ENCODE assay signal across 34 cellular contexts in the genomic region with DNA sequence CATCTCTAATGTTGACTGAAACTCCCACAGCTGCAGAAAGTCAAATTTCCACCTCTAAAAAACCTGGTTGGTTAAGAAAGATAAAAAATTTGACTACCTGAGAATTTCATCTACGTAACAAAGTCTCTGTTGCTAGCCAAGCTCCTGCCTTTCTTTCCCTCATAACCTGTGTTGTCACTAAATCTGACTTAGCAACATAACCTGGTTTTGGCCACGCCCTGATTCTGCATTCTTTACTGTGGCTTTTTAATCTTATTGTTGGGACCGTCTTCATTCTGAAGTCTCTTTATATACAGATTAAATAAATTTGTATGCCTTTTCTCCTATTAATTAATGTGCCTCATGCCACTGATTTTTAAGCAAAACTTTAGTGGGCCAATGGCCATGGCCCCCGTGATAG. TPM values are rescaled to one million over a fixed set of nuclear protein-coding genes. Genes with fewer than 3 reads are reported as not detected.
DNase-seq lines count a peak whose midpoint lies in the region; ATAC-seq and TF ChIP-seq lines count a peak whose summit lies in the region.
"Had no signal": no experiment of that assay in that cellular context is flagged by ENCODE, and none has a peak within 500 bp of the region (broad histone marks: within the 10 kb centered on the region; RNA-seq: fewer than 3 reads in every experiment).

No MANE protein-coding gene starts in this region.

- H3K27me3 ChIP-seq in GM23338 (ENCODE audit: insufficient read depth) (no peaks in the 10 kb centered on the region), left lung (no peaks in the 10 kb centered on the region)
- H3K27me3 ChIP-seq: cardiac muscle cell, pancreas had no signal

- H3K27ac ChIP-seq in GM23338 (ENCODE audit: low read depth) (0 out of 2 replicates have a peak overlapping the region, but pooled peaks have one; percentile 50), left lung (no peak overlapping the region)
- H3K27ac ChIP-seq: cardiac muscle cell, epithelial cell of prostate, pancreas had no signal

- H3K4me3 ChIP-seq in GM23338 = no peak overlapping the region
- no peak overlapping the region for H3K4me3 ChIP-seq in left lung
- H3K4me3 ChIP-seq: cardiac muscle cell, HAP-1, pancreas had no signal

- no peak for DNase-seq in activated naive CD4-positive, alpha-beta T cell treated with anti-CD3 and anti-CD28 coated beads for 36 hours
- no peak for DNase-seq in activated naive CD4-positive, alpha-beta T cell treated with anti-CD3 and anti-CD28 coated beads, Interleukin-2, amount 50 U/mL, for 16 hours
- DNase-seq in GM23338 (ENCODE audit: low spot score) = peak; percentile 38
- DNase-seq in activated naive CD4-positive, alpha-beta T cell treated with anti-CD3 and anti-CD28 coated beads, Interleukin-2, amount 50 U/mL, for 72 hours (ENCODE audit: low spot score in 2 of 2) = no peak
- no peak for DNase-seq in stimulated activated effector memory CD8-positive, alpha-beta T cell treated with anti-CD3 and anti-CD28 coated beads, Interleukin-12 subunit alpha, Interleukin-12 subunit beta, amount 100 ng/mL, for 72 hours (ENCODE audit: low spot score in 2 of 2)
- no peak for DNase-seq in left lung
- DNase-seq in 8988T = no peak
- DNase-seq: ACHN; activated T-cell treated with anti-CD3 and anti-CD28 coated beads, Interleukin-2, amount 50 U/mL, for 1 hour; effector CD8-positive, alpha-beta T cell; hypothalamus; MV-4-11; NCI-H1436; NCI-H2081 treated with DMSO at 0.1 percent for 48 hours; NCI-H2227 treated with DMSO at 0.1 percent for 48 hours; NCI-H526; pancreas; stimulated activated CD4-positive, alpha-beta T cell treated with anti-CD3 and anti-CD28 coated beads, Interleukin-15, amount 100 ng/mL, for 24 hours had no signal

- no peak; the same call in 2 of the 3 replicates for ATAC-seq in GM23338
- ATAC-seq in activated naive CD4-positive, alpha-beta T cell treated with anti-CD3 and anti-CD28 coated beads, Interleukin-2, amount 50 U/mL, for 72 hours = no peak
- no peak for ATAC-seq in stimulated activated effector memory CD8-positive, alpha-beta T cell treated with anti-CD3 and anti-CD28 coated beads, Interleukin-12 subunit alpha, Interleukin-12 subunit beta, amount 100 ng/mL, for 72 hours
- ATAC-seq in left lung = no peak
- ATAC-seq: activated CD4-positive, CD25-positive, alpha-beta regulatory T cell treated with anti-CD3 and anti-CD28 coated beads, Interleukin-2, amount 50 U/mL, for 24 hours; HepG2; pancreas; Right ventricle myocardium inferior; SK-N-SH treated with all-trans-retinoic acid at 6 μM for 48 hours; stimulated activated memory B cell treated with anti-CD40 and anti-IgM and Interleukin-4, amounts not matched to agents 10 μg/mL and 1 μg/mL and 100 μg/mL, for 72 hours had no signal

- no peaks in the 10 kb centered on the region for H3K79me2 ChIP-seq in GM23338 (replicated peaks; ENCODE audit: insufficient read depth)

- no peaks in the 10 kb centered on the region for H3K36me3 Mint-ChIP-seq in activated naive CD4-positive, alpha-beta T cell treated with anti-CD3 and anti-CD28 coated beads for 36 hours (ENCODE audit: low read depth)
- H3K36me3 Mint-ChIP-seq in GM23338 (ENCODE audit: low read depth) = peaks cover 5% of the 10 kb centered on the region; the same call in 2 of the 3 replicates
- peaks cover 0 to 11% of the 10 kb centered on the region in 2 donors for H3K36me3 Mint-ChIP-seq in activated naive CD4-positive, alpha-beta T cell treated with anti-CD3 and anti-CD28 coated beads, Interleukin-2, amount 50 U/mL, for 72 hours
- H3K36me3 Mint-ChIP-seq in stimulated activated effector memory CD8-positive, alpha-beta T cell treated with anti-CD3 and anti-CD28 coated beads, Interleukin-12 subunit alpha, Interleukin-12 subunit beta, amount 100 ng/mL, for 72 hours = no peaks in the 10 kb centered on the region
- H3K36me3 Mint-ChIP-seq: stimulated activated memory B cell treated with anti-CD40 and anti-IgM and Interleukin-4, amounts not matched to agents 10 μg/mL and 1 μg/mL and 100 μg/mL, for 72 hours had no signal

- peak overlapping the region; percentile 82 for H3K27ac Mint-ChIP-seq in activated naive CD4-positive, alpha-beta T cell treated with anti-CD3 and anti-CD28 coated beads for 36 hours
- no peak overlapping the region for H3K27ac Mint-ChIP-seq in GM23338
- H3K27ac Mint-ChIP-seq in activated naive CD4-positive, alpha-beta T cell treated with anti-CD3 and anti-CD28 coated beads, Interleukin-2, amount 50 U/mL, for 72 hours = peak overlapping the region; percentile 69 to 71
- peak overlapping the region; percentile 74 for H3K27ac Mint-ChIP-seq in stimulated activated effector memory CD8-positive, alpha-beta T cell treated with anti-CD3 and anti-CD28 coated beads, Interleukin-12 subunit alpha, Interleukin-12 subunit beta, amount 100 ng/mL, for 72 hours
- H3K27ac Mint-ChIP-seq: B cell; stimulated activated memory B cell treated with anti-CD40 and anti-IgM and Interleukin-4, amounts not matched to agents 10 μg/mL and 1 μg/mL and 100 μg/mL, for 72 hours had no signal

- intact Hi-C loops in activated naive CD4-positive, alpha-beta T cell treated with anti-CD3 and anti-CD28 coated beads for 36 hours (cut with micrococcal nuclease) = no loop called here
- intact Hi-C loops in left lung (cut with DNase I) = no loop called here

- no peak overlapping the region for H3K4me3 Mint-ChIP-seq in activated naive CD4-positive, alpha-beta T cell treated with anti-CD3 and anti-CD28 coated beads for 36 hours
- no peak overlapping the region; the same call in 2 of the 3 replicates for H3K4me3 Mint-ChIP-seq in GM23338
- H3K4me3 Mint-ChIP-seq in stimulated activated effector memory CD8-positive, alpha-beta T cell treated with anti-CD3 and anti-CD28 coated beads, Interleukin-12 subunit alpha, Interleukin-12 subunit beta, amount 100 ng/mL, for 72 hours = no peak overlapping the region
- H3K4me3 Mint-ChIP-seq: B cell; stimulated activated memory B cell treated with anti-CD40 and anti-IgM and Interleukin-4, amounts not matched to agents 10 μg/mL and 1 μg/mL and 100 μg/mL, for 72 hours had no signal

- H3K4me1 ChIP-seq in GM23338 (ENCODE audit: insufficient read depth) (peaks cover 12% of the 10 kb centered on the region), left lung (no peaks in the 10 kb centered on the region)
- H3K4me1 ChIP-seq: pancreas had no signal

- H3K27me3 Mint-ChIP-seq in activated naive CD4-positive, alpha-beta T cell treated with anti-CD3 and anti-CD28 coated beads for 36 hours (ENCODE audit: low read depth) = no peaks in the 10 kb centered on the region
- no peaks in the 10 kb centered on the region for H3K27me3 Mint-ChIP-seq in GM23338 (ENCODE audit: insufficient read depth, low read depth, poor library complexity)
- H3K27me3 Mint-ChIP-seq: B cell; stimulated activated memory B cell treated with anti-CD40 and anti-IgM and Interleukin-4, amounts not matched to agents 10 μg/mL and 1 μg/mL and 100 μg/mL, for 72 hours had no signal

- H3K36me3 ChIP-seq in GM23338 (ENCODE audit: insufficient read depth) = no peaks in the 10 kb centered on the region
- no peaks in the 10 kb centered on the region for H3K36me3 ChIP-seq in left lung
- H3K36me3 ChIP-seq: cardiac muscle cell, HAP-1, pancreas had no signal

- H3K9me3 Mint-ChIP-seq in activated naive CD4-positive, alpha-beta T cell treated with anti-CD3 and anti-CD28 coated beads for 36 hours = no peaks in the 10 kb centered on the region
- H3K9me3 Mint-ChIP-seq in GM23338 = no peaks in the 10 kb centered on the region; the same call in 2 of the 3 replicates
- H3K9me3 Mint-ChIP-seq in activated naive CD4-positive, alpha-beta T cell treated with anti-CD3 and anti-CD28 coated beads, Interleukin-2, amount 50 U/mL, for 72 hours = peaks cover 0 to 5% of the 10 kb centered on the region in 2 donors
- peaks cover 2% of the 10 kb centered on the region for H3K9me3 Mint-ChIP-seq in stimulated activated effector memory CD8-positive, alpha-beta T cell treated with anti-CD3 and anti-CD28 coated beads, Interleukin-12 subunit alpha, Interleukin-12 subunit beta, amount 100 ng/mL, for 72 hours
- H3K9me3 Mint-ChIP-seq: stimulated activated memory B cell treated with anti-CD40 and anti-IgM and Interleukin-4, amounts not matched to agents 10 μg/mL and 1 μg/mL and 100 μg/mL, for 72 hours had no signal

- CTCF ChIA-PET in activated naive CD4-positive, alpha-beta T cell treated with anti-CD3 and anti-CD28 coated beads for 36 hours (lab: Charles Lee) = interaction anchor here (0.8 to 2.0 kb wide), 3 partner anchors 12 to 109 kb away, joined by 4 to 7 read pairs (median 6); no protein-coding TSS in a partner anchor

- no peaks in the 10 kb centered on the region for H4K20me1 ChIP-seq in GM23338 (replicated peaks; ENCODE audit: insufficient read depth)

- no peaks in the 10 kb centered on the region for H3K9me2 ChIP-seq in GM23338 (ENCODE audit: insufficient read depth)

- H3K4me2 ChIP-seq in GM23338 = peak overlapping the region; percentile 40

- no peak for TF ChIP-seq CTCF in GM23338 (conservative IDR thresholded peaks at IDR 0.05; ENCODE audit: low read depth in 2 of 2)
- TF ChIP-seq CTCF in left lung (IDR thresholded peaks at IDR 0.05) = no peak

- no peaks in the 10 kb centered on the region for H3F3A ChIP-seq in GM23338 (replicated peaks; ENCODE audit: low read depth)

- no peaks in the 10 kb centered on the region for H3K9me3 ChIP-seq in left lung
- H3K9me3 ChIP-seq: HAP-1, pancreas had no signal

- H2AFZ ChIP-seq in GM23338 = 0 out of 2 replicates have a peak overlapping the region, but pooled peaks have one; percentile 1

- peaks cover 95% of the 10 kb centered on the region for H3K4me1 Mint-ChIP-seq in activated naive CD4-positive, alpha-beta T cell treated with anti-CD3 and anti-CD28 coated beads for 36 hours (ENCODE audit: low read depth)
- H3K4me1 Mint-ChIP-seq in GM23338 = peaks cover 13% of the 10 kb centered on the region
- H3K4me1 Mint-ChIP-seq in stimulated activated effector memory CD8-positive, alpha-beta T cell treated with anti-CD3 and anti-CD28 coated beads, Interleukin-12 subunit alpha, Interleukin-12 subunit beta, amount 100 ng/mL, for 72 hours = peaks cover 61% of the 10 kb centered on the region

RNA-seq across cellular contexts. Expression of gene CD69, which starts 16.1 kb away (rescaled TPM):
- total RNA-seq in activated naive CD4-positive, alpha-beta T cell treated with anti-CD3 and anti-CD28 coated beads for 36 hours = 100 to 1,000 TPM; 150 to 153 TPM
- total RNA-seq in GM23338 (2014; rRNA removed; shearing (Covaris generic)) = not detected in 2 replicates
- polyA plus RNA-seq in GM23338 (2016; fragmentation: Nextera tagmentation; extraction: Ambion mirVana) = 0.12 TPM in 1 of 2 replicates, not detected in the other
- total RNA-seq in activated naive CD4-positive, alpha-beta T cell treated with anti-CD3 and anti-CD28 coated beads, Interleukin-2, amount 50 U/mL, for 72 hours = 10 to 100 TPM; 72.7 to 91.1 TPM
- 1 to 10 TPM; 4.4 to 6.5 TPM for total RNA-seq in left lung
- total RNA-seq: cardiac muscle cell, HepG2, LHCN-M2 had no signal
- polyA plus RNA-seq: cardiac muscle cell, HepG2 had no signal

RNA-seq across cellular contexts. Expression of gene CLECL1, which starts 43.9 kb away (rescaled TPM):
- 1 to 10 TPM; 1.7 to 1.9 TPM for total RNA-seq in activated naive CD4-positive, alpha-beta T cell treated with anti-CD3 and anti-CD28 coated beads for 36 hours
- total RNA-seq in GM23338 (2014; rRNA removed; shearing (Covaris generic)) = not detected in 2 replicates
- polyA plus RNA-seq in GM23338 (2016; fragmentation: Nextera tagmentation; extraction: Ambion mirVana) = not detected in 2 replicates
- total RNA-seq in activated naive CD4-positive, alpha-beta T cell treated with anti-CD3 and anti-CD28 coated beads, Interleukin-2, amount 50 U/mL, for 72 hours = 1 to 10 TPM; 3.0 to 7.6 TPM
- not detected for total RNA-seq in left lung
- total RNA-seq: astrocyte, cardiac muscle cell, HepG2, LHCN-M2, renal cortical epithelial cell, urinary bladder had no signal
- polyA plus RNA-seq: cardiac muscle cell, HepG2, neural cell, pancreas had no signal

RNA-seq across cellular contexts. Expression of gene KLRF1, which starts 50.5 kb away (rescaled TPM):
- total RNA-seq in activated naive CD4-positive, alpha-beta T cell treated with anti-CD3 and anti-CD28 coated beads for 36 hours = not detected
- total RNA-seq in GM23338 (2014; rRNA removed; shearing (Covaris generic)) = not detected in 2 replicates
- polyA plus RNA-seq in GM23338 (2016; fragmentation: Nextera tagmentation; extraction: Ambion mirVana) = 0.50 TPM in 1 of 2 replicates, not detected in the other
- under 1 TPM in 1 of 2 donors, not detected in 1; 0.45 TPM for total RNA-seq in activated naive CD4-positive, alpha-beta T cell treated with anti-CD3 and anti-CD28 coated beads, Interleukin-2, amount 50 U/mL, for 72 hours
- total RNA-seq in left lung = 1 to 10 TPM; 1.5 to 2.2 TPM
- total RNA-seq: activated CD8-positive, alpha-beta memory T cell treated with anti-CD3 and anti-CD28 coated beads for 36 hours; astrocyte; cardiac muscle cell; HepG2; LHCN-M2; mucosa of gallbladder had no signal
- polyA plus RNA-seq: cardiac muscle cell, HepG2, neural cell had no signal

Comparison
In these comparisons a context has a peak if more than half of its experiments do, and no peak if none do; other contexts are left out.
1. RNA of gene CD69, which starts 16.1 kb away (total RNA-seq): 150 to 153 TPM in activated naive CD4-positive, alpha-beta T cell treated with anti-CD3 and anti-CD28 coated beads for 36 hours and 72.7 to 91.1 TPM in activated naive CD4-positive, alpha-beta T cell treated with anti-CD3 and anti-CD28 coated beads, Interleukin-2, amount 50 U/mL, for 72 hours; 4.4 to 6.5 TPM in left lung and not detected in GM23338; every median in the first group is over 4 times any median in the second.